ENCODE assay signal across 19 cellular contexts in the genomic region with DNA sequence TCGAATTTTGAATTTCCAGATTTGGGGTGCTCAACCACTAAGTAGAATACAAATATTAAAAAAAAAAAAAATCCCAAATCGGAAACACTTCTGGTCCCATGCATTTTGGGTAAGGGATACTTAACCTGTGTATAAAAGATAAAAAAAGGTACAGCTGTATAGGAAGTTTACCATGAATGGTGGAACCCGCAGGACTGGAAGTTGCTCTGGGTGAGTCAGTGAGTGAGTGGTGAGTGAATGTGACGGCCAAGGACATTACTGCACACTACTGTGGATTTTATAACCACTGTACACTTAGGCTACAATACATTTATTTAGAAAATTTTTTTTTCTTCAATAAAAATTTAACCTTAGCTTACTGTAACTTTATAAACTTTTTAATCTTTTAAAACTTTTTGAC.
DNase-seq lines count a peak whose midpoint lies in the region; ATAC-seq, FAIRE-seq and TF ChIP-seq lines count a peak whose summit lies in the region.
"Had no signal": no experiment of that assay in that cellular context is flagged by ENCODE, and none has a peak within 500 bp of the region (broad histone marks: within the 10 kb centered on the region; RNA-seq: fewer than 3 reads in every experiment).

No MANE protein-coding gene starts in this region.

- H3K9me3 Mint-ChIP-seq in MCF 10A (ENCODE audit: unreplicated experiment): no peaks in the 10 kb centered on the region
- H3K9me3 Mint-ChIP-seq in astrocyte (ENCODE audit: unreplicated experiment): no peaks in the 10 kb centered on the region
- H3K9me3 Mint-ChIP-seq: activated B cell treated with CpG ODN at 0.5 μM for 24 hours, type B pancreatic cell had no signal

- H3K9me3 ChIP-seq in breast epithelium (no peaks in the 10 kb centered on the region), astrocyte (ENCODE audit: insufficient read depth, low read depth, low read length) (no peaks in the 10 kb centered on the region), T-helper 17 cell (ENCODE audit: control insufficient read depth, low read length, poor library complexity, severe bottlenecking) (no peaks in the 10 kb centered on the region)
- H3K9me3 ChIP-seq: heart right ventricle had no signal

- no peaks in the 10 kb centered on the region for H4K20me1 ChIP-seq in astrocyte (ENCODE audit: insufficient read depth, low read length)

- H3K36me3 Mint-ChIP-seq in MCF 10A (ENCODE audit: insufficient read depth, unreplicated experiment): peaks cover 4% of the 10 kb centered on the region
- peaks cover 2% of the 10 kb centered on the region for H3K36me3 Mint-ChIP-seq in astrocyte (ENCODE audit: low read depth, unreplicated experiment)
- H3K36me3 Mint-ChIP-seq in T-helper 17 cell (ENCODE audit: low read depth): peaks cover 6% of the 10 kb centered on the region

- no peak overlapping the region for H3K9ac ChIP-seq in astrocyte (ENCODE audit: low read length)
- H3K9ac ChIP-seq: KMS-11 had no signal

- TF ChIP-seq POLR2A in breast epithelium (IDR thresholded peaks at IDR 0.05): no peak

- POLR2A ChIA-PET in MCF 10A (lab: Yijun Ruan, JAX): interaction anchor here (0.6 to 2.0 kb wide), 5 partner anchors 12 to 72 kb away, joined by 3 to 32 read pairs (median 4); no protein-coding TSS in a partner anchor

- CTCF ChIA-PET in MCF 10A (lab: Yijun Ruan, JAX): interaction anchor here (0.9 to 1.1 kb wide), 2 partner anchors 17 to 19 kb away, joined by 3 to 4 read pairs; no protein-coding TSS in a partner anchor

- H3K4me1 Mint-ChIP-seq in MCF 10A (ENCODE audit: insufficient read depth, unreplicated experiment) (peaks cover 28% of the 10 kb centered on the region), astrocyte (ENCODE audit: low read depth, unreplicated experiment) (peaks cover 39% of the 10 kb centered on the region), T-helper 17 cell (peaks cover 33% of the 10 kb centered on the region)

- FAIRE-seq in astrocyte (lab: Jason Lieb, UNC): no peak
- FAIRE-seq: H54 had no signal

- H3K4me2 ChIP-seq in astrocyte (ENCODE audit: low read length): no peak overlapping the region
- H3K4me2 ChIP-seq: KMS-11 had no signal

- H3K4me1 ChIP-seq in breast epithelium (peaks cover 4 to 7% of the 10 kb centered on the region in 2 donors), astrocyte (ENCODE audit: insufficient read depth, low read length) (peaks cover 47% of the 10 kb centered on the region)

- no peaks in the 10 kb centered on the region for H3K27me3 Mint-ChIP-seq in MCF 10A (ENCODE audit: insufficient read depth, unreplicated experiment)
- H3K27me3 Mint-ChIP-seq in astrocyte (ENCODE audit: low read depth, unreplicated experiment): no peaks in the 10 kb centered on the region
- no peaks in the 10 kb centered on the region for H3K27me3 Mint-ChIP-seq in T-helper 17 cell
- H3K27me3 Mint-ChIP-seq: type B pancreatic cell had no signal

- no TSS peak for BruUV-seq in MCF 10A (replicated peaks; lab: Mats Ljungman, UMichigan)

- H3K4me3 Mint-ChIP-seq in MCF 10A (ENCODE audit: unreplicated experiment) (no peak overlapping the region), astrocyte (ENCODE audit: unreplicated experiment) (no peak overlapping the region), T-helper 17 cell (no peak overlapping the region)
- H3K4me3 Mint-ChIP-seq: activated B cell treated with CpG ODN at 0.5 μM for 24 hours, type B pancreatic cell had no signal

- H3K36me3 ChIP-seq in breast epithelium: no peaks in the 10 kb centered on the region
- no peaks in the 10 kb centered on the region for H3K36me3 ChIP-seq in astrocyte (ENCODE audit: insufficient read depth, low read length)

- TF ChIP-seq CTCF in MCF 10A (IDR thresholded peaks at IDR 0.05; ENCODE audit: unreplicated experiment) (no peak), breast epithelium (IDR thresholded peaks at IDR 0.05) (no peak), astrocyte (IDR thresholded peaks at IDR 0.05; ENCODE audit: insufficient read depth, low read depth, low read length) (no peak), fibroblast of the aortic adventitia (IDR thresholded peaks at IDR 0.05; ENCODE audit: insufficient read depth, low read length) (no peak)

- peak; percentile 62 for DNase-seq in MCF 10A (ENCODE audit: unreplicated experiment)
- no peak for DNase-seq in breast epithelium (ENCODE audit: low spot score in 2 of 2)
- DNase-seq in astrocyte (ENCODE audit: low read depth): peak; percentile 45
- peak; percentile 17 for DNase-seq in fibroblast of the aortic adventitia (ENCODE audit: low read depth)
- DNase-seq in T-helper 17 cell: no peak
- no peak for DNase-seq in effector CD4-positive, alpha-beta T cell
- DNase-seq in globus pallidus (ENCODE audit: low spot score): no peak
- no peak for DNase-seq in retina
- DNase-seq: 8988T; activated B cell treated with CpG ODN at 0.5 μM for 24 hours; C1 segment of cervical spinal cord; cerebellar nuclear complex; heart right ventricle; NCI-H1436; NCI-H774; stimulated activated naive CD8-positive, alpha-beta T cell treated with anti-CD3 and anti-CD28 coated beads, Interleukin-15, Interleukin-2, amounts not matched to agents 100 U/mL and 50 U/mL, for 24 hours had no signal

- no peak for ATAC-seq in T-helper 17 cell
- ATAC-seq: stimulated activated naive CD8-positive, alpha-beta T cell treated with anti-CD3 and anti-CD28 coated beads, Interleukin-15, Interleukin-2, amounts not matched to agents 100 U/mL and 50 U/mL, for 24 hours had no signal

- H3K27ac Mint-ChIP-seq in MCF 10A (ENCODE audit: low read depth, unreplicated experiment): no peak overlapping the region
- H3K27ac Mint-ChIP-seq in astrocyte (ENCODE audit: unreplicated experiment): no peak overlapping the region
- H3K27ac Mint-ChIP-seq in T-helper 17 cell: no peak overlapping the region
- H3K27ac Mint-ChIP-seq: activated B cell treated with CpG ODN at 0.5 μM for 24 hours, type B pancreatic cell had no signal

- H3K27ac ChIP-seq in breast epithelium (no peak overlapping the region), astrocyte (ENCODE audit: low read depth, low read length) (peak overlapping the region; percentile 76)
- H3K27ac ChIP-seq: heart right ventricle, KMS-11 had no signal

- H3K79me2 ChIP-seq in astrocyte (ENCODE audit: insufficient read depth, low read length): no peaks in the 10 kb centered on the region

- no peak overlapping the region for H2AFZ ChIP-seq in astrocyte (ENCODE audit: low read depth, low read length)

- H3K27me3 ChIP-seq in breast epithelium: no peaks in the 10 kb centered on the region
- H3K27me3 ChIP-seq in astrocyte (ENCODE audit: insufficient read depth, low read length): no peaks in the 10 kb centered on the region

- intact Hi-C loops in MCF 10A (cut with micrococcal nuclease) (no loop called here), breast epithelium (cut with DNase I; ENCODE audit: low total_unique reads) (no loop called here)

- H3K4me3 ChIP-seq in breast epithelium: no peak overlapping the region
- no peak overlapping the region for H3K4me3 ChIP-seq in astrocyte (ENCODE audit: insufficient read depth, low read depth, low read length)
- no peak overlapping the region for H3K4me3 ChIP-seq in fibroblast of the aortic adventitia (ENCODE audit: low read depth, low read length)
- H3K4me3 ChIP-seq: heart right ventricle had no signal

Comparison
In these comparisons a context has a peak if more than half of its experiments do, and no peak if none do; other contexts are left out.
1. DNase-seq: peak in MCF 10A (single experiment), astrocyte (single experiment) and fibroblast of the aortic adventitia (single experiment); none in breast epithelium (0 of 2), T-helper 17 cell (0 of 3), effector CD4-positive, alpha-beta T cell (single experiment), globus pallidus (single experiment) and retina (single experiment).